Comparison of ENCODE assay signal across 2 cellular contexts in genomic region chr7:40419832-40420231, GRCh38.
TF ChIP-seq lines count a peak whose summit lies in the region.

No MANE protein-coding gene starts in this region.

TF ChIP-seq in IMR-90, 13 proteins besides CTCF, POLR2A, EP300 and RAD21 (continued from another document):
- TF ChIP-seq MAFK (IDR thresholded peaks at IDR 0.05; ENCODE audit: low read depth, low read length) (peak; percentile 32; the same call in 1 of the 2 replicates), FOS (IDR thresholded peaks at IDR 0.05; ENCODE audit: low read depth, low read length) (no peak), MAZ (IDR thresholded peaks at IDR 0.05; ENCODE audit: borderline replicate concordance, low read depth, low read length) (no peak), MXI1 (IDR thresholded peaks at IDR 0.05; ENCODE audit: borderline replicate concordance, low read depth, low read length) (no peak)

TF ChIP-seq in GM12878, 131 proteins besides CTCF, POLR2A, EP300 and RAD21 (continued from another document):
- peak; percentile 20; the same call in 1 of the 2 replicates for TF ChIP-seq ZBTB40 (IDR thresholded peaks at IDR 0.05; ENCODE audit: borderline replicate concordance)
TF ChIP-seq in GM12878: peak in this region for 1.
